Comparison of ENCODE assay signal across 16 cellular contexts in the genomic region with DNA sequence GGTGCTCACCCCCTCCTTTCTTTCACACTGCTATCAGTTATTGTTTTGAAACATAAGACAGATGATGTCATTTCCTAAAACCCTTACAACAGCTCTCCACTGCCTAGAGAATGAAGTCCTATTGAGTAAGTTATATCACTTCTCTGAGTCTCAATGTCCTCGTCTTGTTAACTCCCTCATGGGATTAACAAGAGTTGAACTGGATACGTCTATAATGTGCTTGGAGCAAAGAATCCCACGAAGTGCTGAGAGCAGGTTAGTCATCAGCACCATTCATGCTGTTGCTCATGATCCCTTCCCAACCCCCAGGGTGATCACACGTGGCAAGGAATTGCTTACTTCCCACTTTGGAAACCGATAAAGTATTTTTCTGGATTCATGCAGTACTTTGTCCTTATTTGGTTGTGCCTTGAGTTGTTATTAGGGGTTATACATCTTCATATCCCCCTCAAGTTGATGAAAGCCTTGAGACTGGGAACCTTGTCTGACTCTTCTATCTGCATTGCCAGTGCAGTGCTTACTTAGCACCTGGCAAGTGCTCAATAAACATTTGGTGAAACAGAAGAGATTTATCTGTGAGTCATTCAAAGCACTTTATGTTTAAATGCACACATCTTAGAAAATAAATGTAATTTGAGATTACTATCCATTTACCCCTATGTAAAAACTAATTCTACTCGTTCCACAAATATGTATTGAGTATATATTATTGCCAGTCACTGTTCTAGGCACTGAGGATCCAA.
A peak's percentile ranks its signal among the peaks of the same experiment; 100 is the strongest.
DNase-seq lines count a peak whose midpoint lies in the region; ATAC-seq and TF ChIP-seq lines count a peak whose summit lies in the region.
"Had no signal": no experiment of that assay in that cellular context is flagged by ENCODE, and none has a peak within 500 bp of the region (broad histone marks: within the 10 kb centered on the region; RNA-seq: fewer than 3 reads in every experiment).

No MANE protein-coding gene starts in this region.

- peak; percentile 41 for ATAC-seq in left lung
- ATAC-seq in GM18870 (IDR thresholded peaks at IDR 0.05; ENCODE audit: unreplicated experiment) = no peak
- no peak for ATAC-seq in HG02973 (IDR thresholded peaks at IDR 0.05; ENCODE audit: unreplicated experiment)
- ATAC-seq: naive thymus-derived CD4-positive, alpha-beta T cell; stimulated activated effector memory CD8-positive, alpha-beta T cell treated with anti-CD3 and anti-CD28 coated beads, Interleukin-12 subunit alpha, Interleukin-12 subunit beta, amount 100 ng/mL, for 72 hours had no signal

- H3K4me3 ChIP-seq in left lung = no peak overlapping the region
- H3K4me3 ChIP-seq: SJCRH30 had no signal

- no peaks in the 10 kb centered on the region for H3K36me3 ChIP-seq in left lung
- H3K36me3 ChIP-seq: SJCRH30 had no signal

- peak; percentile 88 for DNase-seq in EH (ENCODE audit: low read depth)
- peak; percentile 96 for DNase-seq in M059J (ENCODE audit: low read depth)
- DNase-seq in amniotic epithelial cell (ENCODE audit: low read depth) = peak; percentile 99
- no peak for DNase-seq in left lung
- no peak for DNase-seq in NCI-H510A treated with DMSO at 0.1 percent for 48 hours (lab: John Stamatoyannopoulos, UW)
- DNase-seq in GM20000 (ENCODE audit: low spot score) = no peak
- DNase-seq: activated naive CD4-positive, alpha-beta T cell treated with anti-CD3 and anti-CD28 coated beads for 36 hours; effector CD4-positive, alpha-beta T cell; GDM1; naive thymus-derived CD4-positive, alpha-beta T cell; NCI-H1436; stimulated activated CD4-positive, alpha-beta T cell treated with anti-CD3 and anti-CD28 coated beads, Interleukin-15, amount 100 ng/mL, for 24 hours had no signal

- no peaks in the 10 kb centered on the region for H3K27me3 ChIP-seq in left lung
- H3K27me3 ChIP-seq: SJCRH30 had no signal

- H3K27ac ChIP-seq in left lung = no peak overlapping the region
- H3K27ac ChIP-seq: SJCRH30 had no signal

- H3K9me3 ChIP-seq in left lung = no peaks in the 10 kb centered on the region
- H3K9me3 ChIP-seq: SJCRH30 had no signal

- no peak for TF ChIP-seq CTCF in left lung (IDR thresholded peaks at IDR 0.05)
- TF ChIP-seq CTCF in GM20000 (IDR thresholded peaks at IDR 0.05; ENCODE audit: extremely low read depth, missing control alignments) = no peak

- intact Hi-C loops in left lung (cut with DNase I) = no loop called here

- H3K4me1 ChIP-seq in left lung = no peaks in the 10 kb centered on the region
- H3K4me1 ChIP-seq: SJCRH30 had no signal

Comparison
In these comparisons a context has a peak if more than half of its experiments do, and no peak if none do; other contexts are left out.
1. DNase-seq: peak in EH (single experiment), M059J (single experiment) and amniotic epithelial cell (single experiment); none in left lung (0 of 2), NCI-H510A treated with DMSO at 0.1 percent for 48 hours (single experiment) and GM20000 (single experiment).